Comparison of ENCODE assay signal across 10 cellular contexts in the genomic region with DNA sequence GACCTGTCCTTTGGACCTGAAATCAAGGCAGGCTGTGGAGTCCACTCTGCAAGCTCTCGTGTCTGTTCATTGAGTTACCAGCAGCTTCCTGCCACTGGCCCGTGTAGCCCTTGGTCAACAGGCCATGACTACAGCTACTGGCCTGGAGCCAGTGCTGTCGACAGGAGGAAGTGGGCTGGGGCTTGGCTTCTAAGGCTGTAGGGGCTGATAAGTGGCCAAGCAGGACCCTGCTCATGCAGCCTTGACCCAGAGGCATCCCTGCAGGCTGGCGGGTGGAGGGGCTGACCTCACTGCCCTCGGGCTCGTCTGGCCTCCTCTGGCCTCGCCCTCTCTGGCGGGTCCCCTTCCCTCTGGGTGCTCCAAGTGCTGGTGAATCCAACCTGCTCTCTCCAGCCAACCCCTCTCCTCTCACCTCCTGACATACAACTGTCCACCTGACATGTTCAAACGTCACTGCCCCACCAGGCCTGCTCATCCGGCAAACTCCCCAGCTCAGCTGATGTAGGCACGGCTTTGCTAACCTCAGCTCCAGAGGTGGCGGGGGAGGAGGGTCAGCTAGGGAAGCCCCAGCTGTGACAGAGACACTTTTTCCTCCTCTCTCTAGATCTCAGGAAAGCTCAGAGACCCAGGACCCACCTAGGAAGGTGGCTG.
A peak's percentile ranks its signal among the peaks of the same experiment; 100 is the strongest.
DNase-seq lines count a peak whose midpoint lies in the region; TF ChIP-seq lines count a peak whose summit lies in the region.
"Had no signal": no experiment of that assay in that cellular context is flagged by ENCODE, and none has a peak within 500 bp of the region (broad histone marks: within the 10 kb centered on the region; RNA-seq: fewer than 3 reads in every experiment).

No MANE protein-coding gene starts in this region.

- no peaks in the 10 kb centered on the region for H3K36me3 Mint-ChIP-seq in CD14-positive monocyte
- H3K36me3 Mint-ChIP-seq in nephron progenitor cell (ENCODE audit: low read depth), result no peaks in the 10 kb centered on the region
- no peaks in the 10 kb centered on the region for H3K36me3 Mint-ChIP-seq in glutamatergic neuron (ENCODE audit: unreplicated experiment)
- H3K36me3 Mint-ChIP-seq: activated naive CD4-positive, alpha-beta T cell treated with anti-CD3 and anti-CD28 coated beads, Interleukin-2, amount 50 U/mL, for 24 hours had no signal

- intact Hi-C loops in CD14-positive monocyte (cut with micrococcal nuclease), result no loop called here

- no peak overlapping the region for H3K4me3 ChIP-seq in fibroblast of pulmonary artery (replicated peaks; ENCODE audit: low read depth, low read length)

- H3K4me1 Mint-ChIP-seq in CD14-positive monocyte (peaks cover 36% of the 10 kb centered on the region), nephron progenitor cell (peaks cover 94% of the 10 kb centered on the region), glutamatergic neuron (ENCODE audit: low read depth, unreplicated experiment) (peaks cover 1% of the 10 kb centered on the region)

- peaks cover 0 to 3% (median 0%) of the 10 kb centered on the region in 7 donors for H3K9me3 Mint-ChIP-seq in CD14-positive monocyte
- H3K9me3 Mint-ChIP-seq in nephron progenitor cell, result no peaks in the 10 kb centered on the region
- peaks cover 2% of the 10 kb centered on the region for H3K9me3 Mint-ChIP-seq in glutamatergic neuron (ENCODE audit: unreplicated experiment)
- H3K9me3 Mint-ChIP-seq: activated naive CD4-positive, alpha-beta T cell treated with anti-CD3 and anti-CD28 coated beads, Interleukin-2, amount 50 U/mL, for 24 hours had no signal

- TF ChIP-seq CTCF in CD14-positive monocyte (IDR thresholded peaks at IDR 0.05) (no peak), fibroblast of pulmonary artery (IDR thresholded peaks at IDR 0.05; ENCODE audit: low read length, missing control alignments) (no peak), nephron progenitor cell (IDR thresholded peaks at IDR 0.05) (no peak), glutamatergic neuron (IDR thresholded peaks at IDR 0.05; ENCODE audit: partially characterized antibody, unreplicated experiment) (no peak)

- H3K27me3 Mint-ChIP-seq in CD14-positive monocyte (ENCODE audit: low read depth in 3 of 3), result peaks cover 1 to 2% (median 2%) of the 10 kb centered on the region in 3 donors
- H3K27me3 Mint-ChIP-seq in nephron progenitor cell (ENCODE audit: low read depth, poor library complexity), result peaks cover 15% of the 10 kb centered on the region
- H3K27me3 Mint-ChIP-seq in glutamatergic neuron (ENCODE audit: unreplicated experiment), result peaks cover 4% of the 10 kb centered on the region
- H3K27me3 Mint-ChIP-seq: activated naive CD4-positive, alpha-beta T cell treated with anti-CD3 and anti-CD28 coated beads, Interleukin-2, amount 50 U/mL, for 24 hours had no signal

- H3K4me3 Mint-ChIP-seq in CD14-positive monocyte (peak overlapping the region in 1 of 2 donors; percentile 41), nephron progenitor cell (no peak overlapping the region), glutamatergic neuron (ENCODE audit: unreplicated experiment) (no peak overlapping the region)
- H3K4me3 Mint-ChIP-seq: activated naive CD4-positive, alpha-beta T cell treated with anti-CD3 and anti-CD28 coated beads, Interleukin-2, amount 50 U/mL, for 24 hours had no signal

- H3K27ac Mint-ChIP-seq in CD14-positive monocyte (no peak overlapping the region), nephron progenitor cell (peak overlapping the region; percentile 90), glutamatergic neuron (ENCODE audit: unreplicated experiment) (no peak overlapping the region)
- H3K27ac Mint-ChIP-seq: activated naive CD4-positive, alpha-beta T cell treated with anti-CD3 and anti-CD28 coated beads, Interleukin-2, amount 50 U/mL, for 24 hours had no signal

- DNase-seq in CD14-positive monocyte (ENCODE audit: low spot score) (peak; percentile 78), MV-4-11 (lab: John Stamatoyannopoulos, UW) (peak; percentile 54), fibroblast of pulmonary artery (ENCODE audit: low read depth) (peak; percentile 85), nephron progenitor cell (peak; percentile 40), glutamatergic neuron (no peak), NCI-H187 (lab: John Stamatoyannopoulos, UW) (no peak), HuH-7.5 (ENCODE audit: low spot score) (no peak), Kasumi-1 (lab: John Stamatoyannopoulos, UW) (no peak)
- DNase-seq: DMS79 had no signal

Comparison
In these comparisons a context has a peak if more than half of its experiments do, and no peak if none do; other contexts are left out.
1. DNase-seq: peak in CD14-positive monocyte (single experiment), MV-4-11 (single experiment), fibroblast of pulmonary artery (single experiment) and nephron progenitor cell (single experiment); none in glutamatergic neuron (single experiment), NCI-H187 (0 of 2), HuH-7.5 (single experiment) and Kasumi-1 (0 of 2).